In the genomic region with DNA sequence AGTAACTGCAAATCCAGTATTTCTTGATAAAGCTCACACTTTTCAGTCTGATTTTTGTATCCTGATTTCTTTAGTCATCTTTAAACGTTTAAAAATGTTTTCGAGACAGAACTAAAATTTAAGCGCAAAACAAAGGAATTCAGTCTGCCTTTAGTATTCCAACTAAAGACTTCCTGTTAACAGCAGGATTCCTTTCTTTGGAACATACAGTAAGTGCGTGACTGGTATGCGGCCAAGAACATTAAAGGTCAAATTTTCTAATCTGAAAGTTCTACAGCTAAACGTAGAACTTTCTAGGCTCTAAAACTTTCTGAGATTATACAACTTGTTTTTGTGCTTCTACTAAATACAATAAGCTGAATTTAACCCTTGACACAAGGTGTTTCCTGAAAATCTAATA, we compare ENCODE assay signal across 12 cellular contexts. TPM values are rescaled to one million over a fixed set of nuclear protein-coding genes. Genes with fewer than 3 reads are reported as not detected.
DNase-seq lines count a peak whose midpoint lies in the region; ATAC-seq and TF ChIP-seq lines count a peak whose summit lies in the region.
"Had no signal": no experiment of that assay in that cellular context is flagged by ENCODE, and none has a peak within 500 bp of the region (broad histone marks: within the 10 kb centered on the region; RNA-seq: fewer than 3 reads in every experiment).

No MANE protein-coding gene starts in this region.

- H3K27ac ChIP-seq in SJSA1 (peak overlapping the region; percentile 58), esophagus muscularis mucosa (replicated peaks in 1 of 4) (peak overlapping the region; percentile 39 to 72 (median 54))
- H3K27ac ChIP-seq in effector memory CD4-positive, alpha-beta T cell (ENCODE audit: insufficient read depth, low read length, poor library complexity, severe bottlenecking) = no peak overlapping the region

- H3K27me3 Mint-ChIP-seq in type B pancreatic cell = no peaks in the 10 kb centered on the region
- H3K27me3 Mint-ChIP-seq: progenitor cell of endocrine pancreas had no signal

- intact Hi-C loops in esophagus muscularis mucosa (cut with DNase I) = no loop called here

- peaks cover 23% of the 10 kb centered on the region for H3K4me1 Mint-ChIP-seq in type B pancreatic cell (ENCODE audit: unreplicated experiment)

- 23% methylated on average over 6 of the region's 6 CpGs for WGBS in esophagus muscularis mucosa

- peak overlapping the region; percentile 3 for H3K4me3 Mint-ChIP-seq in type B pancreatic cell
- H3K4me3 Mint-ChIP-seq: activated T-cell treated with anti-CD3 and anti-CD28 coated beads, Interleukin-2, amount 50 U/mL, for 72 hours had no signal

- no peak for ATAC-seq in GM19397 (IDR thresholded peaks at IDR 0.05; ENCODE audit: unreplicated experiment)
- ATAC-seq: activated T-cell treated with anti-CD3 and anti-CD28 coated beads, Interleukin-2, amount 50 U/mL, for 72 hours; stimulated activated naive CD8-positive, alpha-beta T cell treated with anti-CD3 and anti-CD28 coated beads, Interleukin-15, Interleukin-2, amounts not matched to agents 100 U/mL and 50 U/mL, for 24 hours had no signal

- TF ChIP-seq CTCF in esophagus muscularis mucosa (IDR thresholded peaks at IDR 0.05) (no peak), type B pancreatic cell (conservative IDR thresholded peaks at IDR 0.05) (no peak)

- no peaks in the 10 kb centered on the region for H3K9me3 Mint-ChIP-seq in type B pancreatic cell
- H3K9me3 Mint-ChIP-seq: activated T-cell treated with anti-CD3 and anti-CD28 coated beads, Interleukin-2, amount 50 U/mL, for 72 hours had no signal

- H3K4me3 ChIP-seq in SJSA1 = no peak overlapping the region
- peak overlapping the region in 2 of 4 donors; percentile 11 to 18 for H3K4me3 ChIP-seq in esophagus muscularis mucosa
- no peak overlapping the region for H3K4me3 ChIP-seq in effector memory CD4-positive, alpha-beta T cell (ENCODE audit: insufficient read depth, low read depth, low read length, poor library complexity, severe bottlenecking)

- TF ChIP-seq POLR2A in esophagus muscularis mucosa (IDR thresholded peaks at IDR 0.05; ENCODE audit: low read depth) = no peak

- H3K4me1 ChIP-seq in SJSA1 (replicated peaks) = peaks cover 21% of the 10 kb centered on the region
- peaks cover 32 to 68% (median 63%) of the 10 kb centered on the region in 4 donors for H3K4me1 ChIP-seq in esophagus muscularis mucosa
- no peaks in the 10 kb centered on the region for H3K4me1 ChIP-seq in effector memory CD4-positive, alpha-beta T cell (ENCODE audit: control insufficient read depth, insufficient read depth, low read length, poor library complexity, severe bottlenecking)

- DNase-seq in SJSA1 (ENCODE audit: low read depth in 1 of 2, low spot score in 2 of 2) (peak in 1 of 2 experiments; percentile 34), esophagus muscularis mucosa (ENCODE audit: extremely low spot score) (no peak), lung microvascular endothelial cell (ENCODE audit: low read depth in 2 of 2) (peak; percentile 16 to 76), type B pancreatic cell (ENCODE audit: extremely low spot score, unreplicated experiment) (no peak), Ammon's horn (ENCODE audit: low spot score) (no peak), inferior parietal cortex (ENCODE audit: extremely low spot score) (no peak)
- no peak for DNase-seq in effector memory CD4-positive, alpha-beta T cell
- DNase-seq: activated T-cell treated with anti-CD3 and anti-CD28 coated beads, Interleukin-2, amount 50 U/mL, for 72 hours; NCI-H1417; stimulated activated naive CD8-positive, alpha-beta T cell treated with anti-CD3 and anti-CD28 coated beads, Interleukin-15, Interleukin-2, amounts not matched to agents 100 U/mL and 50 U/mL, for 24 hours had no signal

- peak overlapping the region; percentile 32 for H3K27ac Mint-ChIP-seq in type B pancreatic cell
- H3K27ac Mint-ChIP-seq: activated T-cell treated with anti-CD3 and anti-CD28 coated beads, Interleukin-2, amount 50 U/mL, for 72 hours; progenitor cell of endocrine pancreas had no signal

- H3K36me3 Mint-ChIP-seq in type B pancreatic cell = peaks cover 30% of the 10 kb centered on the region

- H3K27me3 ChIP-seq in SJSA1 (replicated peaks) (no peaks in the 10 kb centered on the region), esophagus muscularis mucosa (no peaks in the 10 kb centered on the region)
- no peaks in the 10 kb centered on the region for H3K27me3 ChIP-seq in effector memory CD4-positive, alpha-beta T cell (replicated peaks; ENCODE audit: control insufficient read depth, insufficient read depth, low read length, poor library complexity, severe bottlenecking)

- peaks cover 38% of the 10 kb centered on the region for H3K36me3 ChIP-seq in SJSA1
- H3K36me3 ChIP-seq in esophagus muscularis mucosa = peaks cover 0 to 18% (median 5%) of the 10 kb centered on the region in 4 donors
- no peaks in the 10 kb centered on the region for H3K36me3 ChIP-seq in effector memory CD4-positive, alpha-beta T cell (ENCODE audit: control insufficient read depth, insufficient read depth, low read length)

- TF ChIP-seq EP300 in esophagus muscularis mucosa (IDR thresholded peaks at IDR 0.05) = no peak

- H3K9me3 ChIP-seq in SJSA1 (replicated peaks) (no peaks in the 10 kb centered on the region), esophagus muscularis mucosa (no peaks in the 10 kb centered on the region)
- H3K9me3 ChIP-seq in effector memory CD4-positive, alpha-beta T cell (ENCODE audit: control insufficient read depth, low read length) = no peaks in the 10 kb centered on the region

RNA-seq across cellular contexts. Expression of a gene that starts 9.9 kb away (rescaled TPM):
- 28.4 and 32.8 TPM in 2 replicates for total RNA-seq in SJSA1 (2014; rRNA removed; shearing (Covaris generic))
- total RNA-seq in esophagus muscularis mucosa (10 to 100 TPM; 34.5 to 48.5 (median 40.2) TPM), lung microvascular endothelial cell (13.7 and 14.1 TPM in 2 replicates), type B pancreatic cell (ENCODE audit: low replicate concordance) (16.9 and 25.6 TPM in 2 replicates)

Comparison
In these comparisons a context has a peak if more than half of its experiments do, and no peak if none do; other contexts are left out.
1. DNase-seq: peak in lung microvascular endothelial cell (2 of 2); none in esophagus muscularis mucosa (single experiment), type B pancreatic cell (single experiment), Ammon's horn (single experiment), inferior parietal cortex (single experiment) and effector memory CD4-positive, alpha-beta T cell (0 of 3).